In genomic region chr18:26367425-26367824, GRCh38 we compare ENCODE assay signal across 3 cellular contexts.
"Had no signal": no experiment of that assay in that cellular context is flagged by ENCODE, and none has a peak within 500 bp of the region (broad histone marks: within the 10 kb centered on the region; RNA-seq: fewer than 3 reads in every experiment).

No MANE protein-coding gene starts in this region.

- H3K4me3 ChIP-seq: GM12878 had no signal

- DNase-seq: GDM1, GF-D8 had no signal

- ATAC-seq: GM12878 had no signal
